In genomic region chr6:15348528-15348927, GRCh38 we compare ENCODE assay signal across 26 cellular contexts.
"Had no signal": no experiment of that assay in that cellular context is flagged by ENCODE, and none has a peak within 500 bp of the region (broad histone marks: within the 10 kb centered on the region; RNA-seq: fewer than 3 reads in every experiment).

No MANE protein-coding gene starts in this region.

- H3K4me3 Mint-ChIP-seq: mesothelial cell of epicardium; naive B cell; neural crest cell; stimulated activated effector memory CD8-positive, alpha-beta T cell treated with anti-CD3 and anti-CD28 coated beads, Interleukin-12 subunit alpha, Interleukin-12 subunit beta, amount 100 ng/mL, for 72 hours; type B pancreatic cell had no signal

- H3K36me3 Mint-ChIP-seq: mesothelial cell of epicardium had no signal

- H3K27me3 ChIP-seq: esophagus muscularis mucosa, foreskin keratinocyte, gastroesophageal sphincter, heart left ventricle, hepatocyte, left lung, right atrium auricular region, stomach, thyroid gland had no signal

- H3K4me3 ChIP-seq: coronary artery, esophagus muscularis mucosa, gastroesophageal sphincter, heart left ventricle, hepatocyte, left lung, mucosa of descending colon, prostate gland, right atrium auricular region, smooth muscle cell, stomach, thyroid gland had no signal

- H2AFZ ChIP-seq: hepatocyte had no signal

- H3K9me3 Mint-ChIP-seq: mesothelial cell of epicardium; naive B cell; neural crest cell; stimulated activated effector memory CD8-positive, alpha-beta T cell treated with anti-CD3 and anti-CD28 coated beads, Interleukin-12 subunit alpha, Interleukin-12 subunit beta, amount 100 ng/mL, for 72 hours; type B pancreatic cell had no signal

- H3K27ac ChIP-seq: coronary artery, esophagus muscularis mucosa, foreskin keratinocyte, gastroesophageal sphincter, heart left ventricle, hepatocyte, left lung, prostate gland, right atrium auricular region, stomach, thyroid gland had no signal

- H3K27me3 Mint-ChIP-seq: naive B cell, type B pancreatic cell had no signal

- H3K27ac Mint-ChIP-seq: mesothelial cell of epicardium; stimulated activated effector memory CD8-positive, alpha-beta T cell treated with anti-CD3 and anti-CD28 coated beads, Interleukin-12 subunit alpha, Interleukin-12 subunit beta, amount 100 ng/mL, for 72 hours; type B pancreatic cell had no signal

- H3K36me3 ChIP-seq: esophagus muscularis mucosa, gastroesophageal sphincter, heart left ventricle, left lung, prostate gland, right atrium auricular region, stomach, thyroid gland had no signal

- DNase-seq: dermis blood vessel endothelial cell; effector memory CD4-positive, alpha-beta T cell; foreskin keratinocyte; heart left ventricle; left cardiac atrium; left lung; mesenchymal stem cell; mucosa of descending colon; naive B cell; stimulated activated CD4-positive, alpha-beta T cell treated with anti-CD3 and anti-CD28 coated beads, Interleukin-2, amount 100 ng/mL, for 24 hours; stimulated activated CD4-positive, alpha-beta T cell treated with anti-CD3 and anti-CD28 coated beads, Interleukin-4, amount 100 ng/mL, for 24 hours; stimulated activated naive CD4-positive, alpha-beta T cell treated with Interleukin-2 at 50 U/mL for 16 hours; stomach; thyroid gland had no signal

- H3K4me2 ChIP-seq: hepatocyte, smooth muscle cell had no signal

- H3K4me1 ChIP-seq: prostate gland had no signal

- H3K9me3 ChIP-seq: esophagus muscularis mucosa, gastroesophageal sphincter, heart left ventricle, left lung, mucosa of descending colon, prostate gland, right atrium auricular region, stomach, thyroid gland had no signal

- ATAC-seq: foreskin keratinocyte; gastroesophageal sphincter; heart left ventricle; left cardiac atrium; left lung; mucosa of descending colon; sciatic nerve; stimulated activated effector memory CD8-positive, alpha-beta T cell treated with anti-CD3 and anti-CD28 coated beads, Interleukin-12 subunit alpha, Interleukin-12 subunit beta, amount 100 ng/mL, for 72 hours had no signal
